ENCODE assay signal across 18 cellular contexts in genomic region chr4:24888945-24889344, GRCh38.
"Had no signal": no experiment of that assay in that cellular context is flagged by ENCODE, and none has a peak within 500 bp of the region (broad histone marks: within the 10 kb centered on the region; RNA-seq: fewer than 3 reads in every experiment).

No MANE protein-coding gene starts in this region.

- ATAC-seq: activated naive CD4-positive, alpha-beta T cell treated with anti-CD3 and anti-CD28 coated beads, Interleukin-2, amount 50 U/mL, for 72 hours; activated T-cell treated with anti-CD3 and anti-CD28 coated beads, Interleukin-2, amount 50 U/mL, for 72 hours; foreskin keratinocyte; left lung; lower lobe of right lung; mucosa of descending colon; natural killer cell treated with Interleukin-12 subunit alpha and Interleukin-12 subunit beta and Interleukin-15 and Interleukin-18, amount 100 ng/mL, for 72 hours; stimulated activated naive B cell treated with anti-CD40 and anti-IgM and Interleukin-4, amounts not matched to agents 10 μg/mL and 1 μg/mL and 100 μg/mL, for 72 hours; upper lobe of right lung had no signal

- DNase-seq: activated CD4-positive, alpha-beta T cell treated with anti-CD3 and anti-CD28 coated beads for 4 hours; activated CD4-positive, alpha-beta T cell treated with anti-CD3 and anti-CD28 coated beads, Interleukin-2, amount 50 U/mL, for 4 hours; activated naive CD4-positive, alpha-beta T cell; activated T-cell treated with anti-CD3 and anti-CD28 coated beads for 4 hours; activated T-cell treated with anti-CD3 and anti-CD28 coated beads, Interleukin-2, amount 50 U/mL, for 72 hours; central memory CD4-positive, alpha-beta T cell; foreskin keratinocyte; kidney glomerular epithelial cell; left lung; lower lobe of right lung; mesenchymal stem cell; mucosa of descending colon; stimulated activated CD4-positive, alpha-beta T cell treated with anti-CD3 and anti-CD28 coated beads, Interleukin-1b, Interleukin-23, amount 100 ng/mL, for 48 hours; stimulated activated naive B cell treated with anti-CD40 and anti-IgM and Interleukin-4, amounts not matched to agents 10 μg/mL and 1 μg/mL and 100 μg/mL, for 72 hours; tibial artery; upper lobe of right lung had no signal
